In the genomic region with DNA sequence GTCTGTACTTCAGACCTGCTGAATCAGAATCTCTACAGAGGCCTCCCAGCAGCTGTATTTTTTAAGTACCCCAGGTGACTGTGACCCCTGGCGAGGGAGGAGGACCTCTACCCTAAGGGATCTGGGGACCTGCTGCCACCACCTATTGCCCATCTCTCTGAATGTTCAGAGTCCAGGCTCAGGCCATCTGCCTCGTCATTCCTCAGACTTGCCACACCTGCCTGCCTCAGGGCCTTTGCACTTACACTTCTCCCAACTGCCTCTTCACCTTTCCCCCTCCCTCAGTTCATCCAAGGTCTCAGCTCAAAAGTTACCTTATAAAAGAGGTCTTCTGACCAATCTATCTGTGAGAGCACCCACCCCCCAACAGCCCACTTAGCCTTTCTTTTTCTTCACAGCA, we compare ENCODE assay signal across 19 cellular contexts. TPM values are rescaled to one million over a fixed set of nuclear protein-coding genes. Genes with fewer than 3 reads are reported as not detected.
DNase-seq lines count a peak whose midpoint lies in the region; ATAC-seq and TF ChIP-seq lines count a peak whose summit lies in the region.
"Had no signal": no experiment of that assay in that cellular context is flagged by ENCODE, and none has a peak within 500 bp of the region (broad histone marks: within the 10 kb centered on the region; RNA-seq: fewer than 3 reads in every experiment).

No MANE protein-coding gene starts in this region.

- H3K4me3 Mint-ChIP-seq in CD4-positive, CD25-positive, alpha-beta regulatory T cell, result no peak overlapping the region
- no peak overlapping the region for H3K4me3 Mint-ChIP-seq in activated CD8-positive, alpha-beta T cell treated with anti-CD3 and anti-CD28 coated beads for 36 hours
- H3K4me3 Mint-ChIP-seq in memory B cell, result no peak overlapping the region
- H3K4me3 Mint-ChIP-seq: CD8-positive, alpha-beta memory T cell had no signal

- peaks cover 65% of the 10 kb centered on the region for H4K20me1 ChIP-seq in DND-41 (ENCODE audit: insufficient read depth, low read length)

- peaks cover 33% of the 10 kb centered on the region for H3K4me1 ChIP-seq in CD4-positive, CD25-positive, alpha-beta regulatory T cell (ENCODE audit: control insufficient read depth, insufficient read depth, low read length, poor library complexity, severe bottlenecking)
- H3K4me1 ChIP-seq in DND-41 (ENCODE audit: insufficient read depth, low read length) (no peaks in the 10 kb centered on the region; the same call in 1 of the 2 replicates), ovary (ENCODE audit: insufficient read depth) (peaks cover 16% of the 10 kb centered on the region)

- no peaks in the 10 kb centered on the region for H3K9me3 Mint-ChIP-seq in CD4-positive, CD25-positive, alpha-beta regulatory T cell
- no peaks in the 10 kb centered on the region for H3K9me3 Mint-ChIP-seq in activated CD8-positive, alpha-beta T cell treated with anti-CD3 and anti-CD28 coated beads for 36 hours
- H3K9me3 Mint-ChIP-seq in memory B cell, result no peaks in the 10 kb centered on the region
- H3K9me3 Mint-ChIP-seq: CD8-positive, alpha-beta memory T cell had no signal

- peaks cover 4% of the 10 kb centered on the region for H3K36me3 ChIP-seq in CD4-positive, CD25-positive, alpha-beta regulatory T cell (ENCODE audit: control insufficient read depth, insufficient read depth, low read length)
- H3K36me3 ChIP-seq in DND-41 (ENCODE audit: insufficient read depth, low read length) (peaks cover 16% of the 10 kb centered on the region), ovary (no peaks in the 10 kb centered on the region)

- peaks cover 100% of the 10 kb centered on the region for H3K79me2 ChIP-seq in DND-41 (ENCODE audit: insufficient read depth, low read length)

- H3K9ac ChIP-seq in DND-41 (ENCODE audit: low read depth, low read length), result no peak overlapping the region
- H3K9ac ChIP-seq: GM23248 had no signal

- H2AFZ ChIP-seq in DND-41 (ENCODE audit: low read depth, low read length), result no peak overlapping the region
- H2AFZ ChIP-seq: GM23248, PC-9 had no signal

- H3K4me2 ChIP-seq in DND-41 (ENCODE audit: insufficient read depth, low read length), result no peak overlapping the region
- H3K4me2 ChIP-seq: PC-9 had no signal

- TF ChIP-seq POLR2A in ovary (IDR thresholded peaks at IDR 0.05), result no peak

- 94 to 100% (median 95%) methylated on average over 2 of the region's 2 CpGs for WGBS in ovary, 3 donors

- no peaks in the 10 kb centered on the region for H3K9me3 ChIP-seq in CD4-positive, CD25-positive, alpha-beta regulatory T cell (ENCODE audit: control insufficient read depth in 2 of 2, low read length in 2 of 2)
- H3K9me3 ChIP-seq in DND-41 (ENCODE audit: insufficient read depth, low read length, severe bottlenecking) (no peaks in the 10 kb centered on the region), ovary (no peaks in the 10 kb centered on the region)

- ATAC-seq in CD4-positive, CD25-positive, alpha-beta regulatory T cell (ENCODE audit: low read depth in 2 of 2), result no peak
- ATAC-seq in DND-41 (ENCODE audit: insufficient read depth, low read depth), result no peak
- no peak for ATAC-seq in activated CD8-positive, alpha-beta T cell treated with anti-CD3 and anti-CD28 coated beads for 36 hours
- no peak for ATAC-seq in memory B cell (ENCODE audit: low read depth)

- intact Hi-C loops in activated CD8-positive, alpha-beta T cell treated with anti-CD3 and anti-CD28 coated beads for 36 hours (cut with micrococcal nuclease), result no loop called here
- intact Hi-C loops in ovary (cut with DNase I), result no loop called here

- no peaks in the 10 kb centered on the region for H3K27me3 Mint-ChIP-seq in CD4-positive, CD25-positive, alpha-beta regulatory T cell
- H3K27me3 Mint-ChIP-seq in activated CD8-positive, alpha-beta T cell treated with anti-CD3 and anti-CD28 coated beads for 36 hours, result no peaks in the 10 kb centered on the region
- no peaks in the 10 kb centered on the region for H3K27me3 Mint-ChIP-seq in memory B cell
- H3K27me3 Mint-ChIP-seq: CD8-positive, alpha-beta memory T cell had no signal

- CTCF ChIA-PET in activated CD8-positive, alpha-beta T cell treated with anti-CD3 and anti-CD28 coated beads for 36 hours (lab: Charles Lee), result interaction anchor here (1.0 to 1.7 kb wide), 2 partner anchors 9 to 11 kb away, joined by 3 to 5 read pairs; no protein-coding TSS in a partner anchor

- POLR2A ChIA-PET in activated CD8-positive, alpha-beta T cell treated with anti-CD3 and anti-CD28 coated beads for 36 hours (lab: Charles Lee), result interaction anchor here (0.9 to 1.0 kb wide), 2 partner anchors 20 to 21 kb away, joined by 3 read pairs; partner anchors contain the start of gene UXS1

- peaks cover 29 to 89% (median 68%) of the 10 kb centered on the region in 4 donors for H3K4me1 Mint-ChIP-seq in CD4-positive, CD25-positive, alpha-beta regulatory T cell
- peaks cover 65% of the 10 kb centered on the region for H3K4me1 Mint-ChIP-seq in activated CD8-positive, alpha-beta T cell treated with anti-CD3 and anti-CD28 coated beads for 36 hours (ENCODE audit: low read depth)
- peaks cover 25% of the 10 kb centered on the region for H3K4me1 Mint-ChIP-seq in memory B cell

- TF ChIP-seq CTCF in DND-41 (IDR thresholded peaks at IDR 0.05; ENCODE audit: borderline replicate concordance, extremely low read depth, low read length, poor library complexity, severe bottlenecking) (no peak), ovary (IDR thresholded peaks at IDR 0.05) (no peak)
- TF ChIP-seq CTCF in activated CD8-positive, alpha-beta T cell treated with anti-CD3 and anti-CD28 coated beads for 36 hours (IDR thresholded peaks at IDR 0.05), result no peak

- TF ChIP-seq EP300 in ovary (IDR thresholded peaks at IDR 0.05), result no peak

- peaks cover 9% of the 10 kb centered on the region for H3K36me3 Mint-ChIP-seq in CD4-positive, CD25-positive, alpha-beta regulatory T cell
- H3K36me3 Mint-ChIP-seq in activated CD8-positive, alpha-beta T cell treated with anti-CD3 and anti-CD28 coated beads for 36 hours (ENCODE audit: low read depth), result peaks cover 7% of the 10 kb centered on the region
- peaks cover 2% of the 10 kb centered on the region for H3K36me3 Mint-ChIP-seq in memory B cell

- DNase-seq in CD4-positive, CD25-positive, alpha-beta regulatory T cell, result no peak
- DNase-seq in DND-41 (no peak), memory B cell (ENCODE audit: low spot score in 2 of 2) (no peak), NCI-H526 (lab: John Stamatoyannopoulos, UW) (no peak), COLO668 (lab: John Stamatoyannopoulos, UW; ENCODE audit: unreplicated experiment) (no peak), ovary (no peak), medulla oblongata (ENCODE audit: extremely low spot score) (no peak)
- DNase-seq in activated CD8-positive, alpha-beta T cell treated with anti-CD3 and anti-CD28 coated beads for 36 hours, result no peak
- DNase-seq: CD8-positive, alpha-beta memory T cell; GDM1; GM23248; KG1; NCI-H1092; NCI-H1436; NCI-H187 treated with DMSO at 0.1 percent for 48 hours; NCI-H2107; PC-9; RPMI8226; SHP77 had no signal

- H3K27ac ChIP-seq in CD4-positive, CD25-positive, alpha-beta regulatory T cell (ENCODE audit: insufficient read depth, low read length, poor library complexity, severe bottlenecking), result no peak overlapping the region
- peak overlapping the region; percentile 28; the same call in 1 of the 2 replicates for H3K27ac ChIP-seq in DND-41 (ENCODE audit: low read length)
- no peak overlapping the region for H3K27ac ChIP-seq in ovary
- H3K27ac ChIP-seq: GM23248, PC-9 had no signal

- H3K4me3 ChIP-seq in CD4-positive, CD25-positive, alpha-beta regulatory T cell (ENCODE audit: low read depth, low read length), result no peak overlapping the region
- no peak overlapping the region for H3K4me3 ChIP-seq in DND-41 (ENCODE audit: low read depth in 1 of 2, low read length in 2 of 2)
- no peak overlapping the region for H3K4me3 ChIP-seq in ovary
- H3K4me3 ChIP-seq: GM23248, PC-9 had no signal

- peak overlapping the region; percentile 69 to 84 (median 82) for H3K27ac Mint-ChIP-seq in CD4-positive, CD25-positive, alpha-beta regulatory T cell
- H3K27ac Mint-ChIP-seq in activated CD8-positive, alpha-beta T cell treated with anti-CD3 and anti-CD28 coated beads for 36 hours, result peak overlapping the region; percentile 68
- peak overlapping the region; percentile 17 for H3K27ac Mint-ChIP-seq in memory B cell

- H3K27me3 ChIP-seq in CD4-positive, CD25-positive, alpha-beta regulatory T cell (ENCODE audit: control insufficient read depth, insufficient read depth, low read length), result no peaks in the 10 kb centered on the region
- H3K27me3 ChIP-seq in DND-41 (ENCODE audit: insufficient read depth, low read length, poor library complexity), result no peaks in the 10 kb centered on the region
- no peaks in the 10 kb centered on the region for H3K27me3 ChIP-seq in ovary

RNA-seq across cellular contexts. Expression of gene UXS1, which starts 21.5 kb away (rescaled TPM):
- 162 TPM for total RNA-seq in CD4-positive, CD25-positive, alpha-beta regulatory T cell
- 100 to 1,000 TPM in 3 of 4 donors, 10 to 100 TPM in 1; 83.3 to 125 (median 110) TPM for polyA plus RNA-seq in CD4-positive, CD25-positive, alpha-beta regulatory T cell
- total RNA-seq in activated CD8-positive, alpha-beta T cell treated with anti-CD3 and anti-CD28 coated beads for 36 hours, result 10 to 100 TPM; 47.4 to 47.8 TPM
- 10 to 100 TPM; 23.9 to 70.8 (median 27.7) TPM for total RNA-seq in ovary
- polyA plus RNA-seq in ovary, result 10 to 100 TPM; 24.7 to 47.3 TPM

Comparison
In these comparisons a context has a peak if more than half of its experiments do, and no peak if none do; other contexts are left out.
1. H3K27ac Mint-ChIP-seq: peak in every context shown above with its lines; median percentile 82 in CD4-positive, CD25-positive, alpha-beta regulatory T cell; 68 in activated CD8-positive, alpha-beta T cell treated with anti-CD3 and anti-CD28 coated beads for 36 hours; 17 in memory B cell.